Comparison of ENCODE assay signal across 8 cellular contexts in genomic region chr9:135474915-135475314, GRCh38. TPM values are rescaled to one million over a fixed set of nuclear protein-coding genes. Genes with fewer than 3 reads are reported as not detected.
DNase-seq lines count a peak whose midpoint lies in the region; ATAC-seq and TF ChIP-seq lines count a peak whose summit lies in the region.
"Had no signal": no experiment of that assay in that cellular context is flagged by ENCODE, and none has a peak within 500 bp of the region (broad histone marks: within the 10 kb centered on the region; RNA-seq: fewer than 3 reads in every experiment).

No MANE protein-coding gene starts in this region.

- H3K79me1 ChIP-seq in mesendoderm (ENCODE audit: low read length) = no peaks in the 10 kb centered on the region

- H3K18ac ChIP-seq in mesendoderm (ENCODE audit: low read length) = no peak overlapping the region

- H3K4me3 ChIP-seq in DOHH2 (ENCODE audit: low read length) (no peak overlapping the region), HCT116 (replicated peaks in 1 of 2; ENCODE audit: low read depth in 1 of 2, low read length in 2 of 2) (no peak overlapping the region), mesendoderm (ENCODE audit: low read length) (no peak overlapping the region)

- intact Hi-C loops in HCT116 (cut with micrococcal nuclease) = loop anchor here (1.0 kb wide), 1 partner anchor 389 kb away; no protein-coding TSS in a partner anchor

- no peak overlapping the region for H2BK120ac ChIP-seq in mesendoderm (ENCODE audit: low read depth, low read length)

- ATAC-seq in HCT116 (peak; percentile 72), esophagus mucosa (no peak), GM18861 (IDR thresholded peaks at IDR 0.05; ENCODE audit: unreplicated experiment) (no peak), HG03175 (IDR thresholded peaks at IDR 0.05; ENCODE audit: unreplicated experiment) (no peak)
- peak; percentile 42 to 56 for ATAC-seq in activated T-cell treated with anti-CD3 and anti-CD28 coated beads, Interleukin-2, amount 50 U/mL, for 4 hours

- no peak overlapping the region for H4K8ac ChIP-seq in mesendoderm (ENCODE audit: low read depth, low read length)

- H3K9me2 ChIP-seq in DOHH2 (replicated peaks; ENCODE audit: control insufficient read depth, low read length) = no peaks in the 10 kb centered on the region
- no peaks in the 10 kb centered on the region for H3K9me2 ChIP-seq in HCT116 (ENCODE audit: insufficient read depth)

- H3K27me3 Mint-ChIP-seq in activated T-cell treated with anti-CD3 and anti-CD28 coated beads, Interleukin-2, amount 50 U/mL, for 4 hours (ENCODE audit: low read depth) = peaks cover 56% of the 10 kb centered on the region

- no peak for TF ChIP-seq POLR2A in HCT116 (IDR thresholded peaks at IDR 0.05; ENCODE audit: borderline replicate concordance, extremely low read depth, insufficient read depth, insufficient read length)

- H3K4me2 ChIP-seq in DOHH2 (ENCODE audit: low read length) = no peak overlapping the region
- H3K4me2 ChIP-seq in HCT116 (ENCODE audit: low read length) = peak overlapping the region; percentile 57
- no peak overlapping the region for H3K4me2 ChIP-seq in mesendoderm (ENCODE audit: low read length)

- H3K27ac ChIP-seq in DOHH2 (ENCODE audit: low read depth, low read length) (no peak overlapping the region), HCT116 (ENCODE audit: low read depth, low read length) (no peak overlapping the region), mesendoderm (ENCODE audit: low read depth, low read length) (no peak overlapping the region)

- no peak overlapping the region for H3K4me3 Mint-ChIP-seq in activated T-cell treated with anti-CD3 and anti-CD28 coated beads, Interleukin-2, amount 50 U/mL, for 4 hours

- no peaks in the 10 kb centered on the region for H3K79me2 ChIP-seq in DOHH2 (ENCODE audit: control insufficient read depth, low read length)
- H3K79me2 ChIP-seq in HCT116 (ENCODE audit: insufficient read depth, low read length) = peaks cover 10% of the 10 kb centered on the region; the same call in 1 of the 2 replicates
- no peaks in the 10 kb centered on the region for H3K79me2 ChIP-seq in mesendoderm (ENCODE audit: control insufficient read depth, insufficient read depth, low read length)

- DNase-seq in HCT116 (ENCODE audit: low read depth, low spot score) (peak; percentile 19), mesendoderm (peak; percentile 66)
- no peak for DNase-seq in activated T-cell treated with anti-CD3 and anti-CD28 coated beads, Interleukin-2, amount 50 U/mL, for 4 hours

- H3K9me3 Mint-ChIP-seq in activated T-cell treated with anti-CD3 and anti-CD28 coated beads, Interleukin-2, amount 50 U/mL, for 4 hours = no peaks in the 10 kb centered on the region

- no peak overlapping the region for H2BK15ac ChIP-seq in mesendoderm (replicated peaks; ENCODE audit: low read depth)

- no peak overlapping the region for H3K56ac ChIP-seq in mesendoderm (ENCODE audit: low read length)

- H3K9ac ChIP-seq in HCT116 (ENCODE audit: low read length) (no peak overlapping the region), mesendoderm (ENCODE audit: low read length) (no peak overlapping the region)

- WGBS in mesendoderm (ENCODE audit: extremely low coverage, insufficient coverage, low lambda C conversion rate) = no CpG with 5 or more reads among the region's 12 CpGs

- no peak overlapping the region for H2AK5ac ChIP-seq in mesendoderm (ENCODE audit: low read length)

- H2BK5ac ChIP-seq in mesendoderm (ENCODE audit: low read length) = no peak overlapping the region

- RAD21 ChIA-PET in HCT116 (lab: Charles Lee; ENCODE audit: low non-redundant PET in 1 of 2, low total read pairs in 2 of 2, uncharacterized antibody in 2 of 2, unreplicated experiment in 2 of 2) = no interaction called here

- CTCF ChIA-PET in HCT116 (lab: Charles Lee) = interaction anchor here (1.3 kb wide), 1 partner anchor 11 kb away, joined by 3 read pairs; no protein-coding TSS in a partner anchor

- peaks cover 5% of the 10 kb centered on the region for H3K4me1 Mint-ChIP-seq in activated T-cell treated with anti-CD3 and anti-CD28 coated beads, Interleukin-2, amount 50 U/mL, for 4 hours (ENCODE audit: low read depth)

- no peaks in the 10 kb centered on the region; the same call in 1 of the 2 replicates for H3F3A ChIP-seq in DOHH2 (ENCODE audit: control insufficient read depth, insufficient read depth)

- H3K4me1 ChIP-seq in DOHH2 (ENCODE audit: control insufficient read depth, low read length) = no peaks in the 10 kb centered on the region
- peaks cover 15 to 35% of the 10 kb centered on the region in 2 experiments for H3K4me1 ChIP-seq in HCT116 (ENCODE audit: control insufficient read depth in 1 of 2, insufficient read depth in 2 of 2, low read length in 2 of 2)
- H3K4me1 ChIP-seq in mesendoderm (ENCODE audit: control insufficient read depth, low read depth, low read length) = peaks cover 1% of the 10 kb centered on the region

- H2AFZ ChIP-seq in HCT116 (ENCODE audit: low read depth, low read length, poor library complexity, severe bottlenecking) = no peak overlapping the region

- H4K5ac ChIP-seq in mesendoderm (ENCODE audit: low read length) = no peak overlapping the region

- H4K20me1 ChIP-seq in DOHH2 (ENCODE audit: control insufficient read depth, insufficient read depth, low read depth, low read length) = no peaks in the 10 kb centered on the region
- no peaks in the 10 kb centered on the region for H4K20me1 ChIP-seq in HCT116 (ENCODE audit: insufficient read depth)

- TF ChIP-seq CTCF in DOHH2 (IDR thresholded peaks at IDR 0.05; ENCODE audit: low read depth, low read length, poor library complexity, severe bottlenecking) (peak; percentile 50), HCT116 (IDR thresholded peaks at IDR 0.05 in 2 of 3, conservative IDR thresholded peaks at IDR 0.05 in 1 of 3; ENCODE audit: borderline replicate concordance in 1 of 3, insufficient read depth in 1 of 3, low read depth in 2 of 3, low read length in 2 of 3) (peak; percentile 70 to 82 (median 75); a peak in 5 of 6 replicates)

- H3K9me3 ChIP-seq in DOHH2 (ENCODE audit: control insufficient read depth, insufficient read depth, low read length) (no peaks in the 10 kb centered on the region), HCT116 (ENCODE audit: control insufficient read depth in 1 of 2, insufficient read depth in 1 of 2, low read depth in 1 of 2, low read length in 2 of 2) (no peaks in the 10 kb centered on the region)

- H3K4ac ChIP-seq in mesendoderm (ENCODE audit: low read depth, low read length) = no peak overlapping the region

- H3K23ac ChIP-seq in mesendoderm (ENCODE audit: low read length) = no peak overlapping the region

- H3K36me3 ChIP-seq in DOHH2 (ENCODE audit: control insufficient read depth, low read length) (no peaks in the 10 kb centered on the region), HCT116 (ENCODE audit: control insufficient read depth in 1 of 2, insufficient read depth in 2 of 2, low read length in 2 of 2) (no peaks in the 10 kb centered on the region), mesendoderm (ENCODE audit: control insufficient read depth, insufficient read depth, low read length) (no peaks in the 10 kb centered on the region)

- peak; percentile 76 for TF ChIP-seq RAD21 in HCT116 (IDR thresholded peaks at IDR 0.05; ENCODE audit: low read depth)

- no TSS peak for BruUV-seq in HCT116 (replicated peaks; lab: Mats Ljungman, UMichigan)

- no peaks in the 10 kb centered on the region for H3K36me3 Mint-ChIP-seq in activated T-cell treated with anti-CD3 and anti-CD28 coated beads, Interleukin-2, amount 50 U/mL, for 4 hours (ENCODE audit: insufficient read depth)

- H3K27me3 ChIP-seq in DOHH2 (ENCODE audit: control insufficient read depth, low read length) (peaks cover 12% of the 10 kb centered on the region), HCT116 (ENCODE audit: insufficient read depth, low read length) (no peaks in the 10 kb centered on the region), mesendoderm (ENCODE audit: insufficient read depth, low read length, poor library complexity) (no peaks in the 10 kb centered on the region)

- POLR2A ChIA-PET in HCT116 (lab: Charles Lee) = no interaction called here

TF ChIP-seq in HCT116, 20 proteins besides CTCF, POLR2A, EP300 and RAD21:
- TF ChIP-seq SP1 (IDR thresholded peaks at IDR 0.05; ENCODE audit: low read depth) (no peak), TCF7L2 (IDR thresholded peaks at IDR 0.05; ENCODE audit: borderline replicate concordance, extremely low read depth, insufficient read depth, insufficient read length) (no peak)
TF ChIP-seq in HCT116: peak in this region for 0.

RNA-seq across cellular contexts. Expression of gene PPP1R26, which starts 4.7 kb away (rescaled TPM):
- total RNA-seq in HCT116 (2021; ENCODE audit: unreplicated experiment) (32.0 TPM), esophagus mucosa (5.2 TPM)
- polyA plus RNA-seq in HCT116 (2012) = 23.3 and 23.7 TPM in 2 replicates
- 1 to 10 TPM in 2 of 3 donors, under 1 TPM in 1; 0.94 to 2.4 (median 1.2) TPM for total RNA-seq in activated T-cell treated with anti-CD3 and anti-CD28 coated beads, Interleukin-2, amount 50 U/mL, for 4 hours
- 8.3 TPM for polyA plus RNA-seq in mesendoderm (2013, experiment 1 of 2)
- 8.7 TPM for polyA plus RNA-seq in mesendoderm (2013, experiment 2 of 2)

RNA-seq across cellular contexts. Expression of gene MRPS2, which starts 25.6 kb away (rescaled TPM):
- total RNA-seq in HCT116 (2021; ENCODE audit: unreplicated experiment) (85.1 TPM), esophagus mucosa (25.5 TPM)
- 135 and 169 TPM in 2 replicates for polyA plus RNA-seq in HCT116 (2012)
- 100 to 1,000 TPM in 1 of 3 donors, 10 to 100 TPM in 2; 85.3 to 110 (median 85.7) TPM for total RNA-seq in activated T-cell treated with anti-CD3 and anti-CD28 coated beads, Interleukin-2, amount 50 U/mL, for 4 hours
- 151 TPM for polyA plus RNA-seq in mesendoderm (2013, experiment 1 of 2)
- polyA plus RNA-seq in mesendoderm (2013, experiment 2 of 2) = 158 TPM

RNA-seq across cellular contexts. Expression of gene LCN1, which starts 46.3 kb away (rescaled TPM):
- not detected for total RNA-seq in HCT116 (2021; ENCODE audit: unreplicated experiment)
- polyA plus RNA-seq in HCT116 (2012) = not detected in 2 replicates
- not detected for total RNA-seq in activated T-cell treated with anti-CD3 and anti-CD28 coated beads, Interleukin-2, amount 50 U/mL, for 4 hours
- not detected for polyA plus RNA-seq in mesendoderm (2013, experiment 1 of 2)
- 0.10 TPM for polyA plus RNA-seq in mesendoderm (2013, experiment 2 of 2)
- not detected for total RNA-seq in esophagus mucosa
- total RNA-seq: subcutaneous adipose tissue had no signal

Comparison
In these comparisons a context has a peak if more than half of its experiments do, and no peak if none do; other contexts are left out.
1. ATAC-seq: peak in HCT116 (single experiment) and activated T-cell treated with anti-CD3 and anti-CD28 coated beads, Interleukin-2, amount 50 U/mL, for 4 hours (2 of 2); none in esophagus mucosa (single experiment), GM18861 (single experiment) and HG03175 (single experiment).